10 cellular contexts compared by ENCODE assay signal in the genomic region with DNA sequence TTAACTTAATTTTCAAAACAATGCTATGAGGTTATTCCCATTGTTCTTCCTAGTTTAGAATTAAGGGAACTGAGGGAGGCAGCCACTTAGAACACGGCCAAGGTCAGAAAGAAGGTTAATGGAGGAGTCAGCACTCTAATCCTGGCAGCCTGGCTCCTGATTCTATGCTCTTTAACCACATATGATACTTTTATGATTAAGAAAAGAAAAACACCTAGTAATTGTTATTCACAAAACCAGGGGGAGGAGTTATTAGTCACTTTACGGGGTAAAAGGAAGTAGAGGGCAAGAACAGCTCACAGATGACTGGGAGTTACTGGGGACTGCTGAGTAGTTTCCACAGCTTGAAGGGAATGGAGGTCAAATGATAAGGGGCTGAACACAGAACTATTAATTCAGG. TPM values are rescaled to one million over a fixed set of nuclear protein-coding genes. Genes with fewer than 3 reads are reported as not detected.
DNase-seq lines count a peak whose midpoint lies in the region; ATAC-seq, FAIRE-seq and TF ChIP-seq lines count a peak whose summit lies in the region.
"Had no signal": no experiment of that assay in that cellular context is flagged by ENCODE, and none has a peak within 500 bp of the region (broad histone marks: within the 10 kb centered on the region; RNA-seq: fewer than 3 reads in every experiment).

No MANE protein-coding gene starts in this region.

- no peak overlapping the region for H3K27ac ChIP-seq in colonic mucosa

- ATAC-seq in HG03457 (IDR thresholded peaks at IDR 0.05; ENCODE audit: unreplicated experiment) (peak; percentile 63), T-cell (replicated peaks in 1 of 4) (no peak)
- peak; percentile 93 to 97 for ATAC-seq in stimulated activated naive B cell treated with anti-CD40 and anti-IgM and Interleukin-4, amounts not matched to agents 10 μg/mL and 1 μg/mL and 100 μg/mL, for 72 hours (replicated peaks)

- no peaks in the 10 kb centered on the region for H3K4me1 ChIP-seq in colonic mucosa

- no peak overlapping the region for H3K27ac Mint-ChIP-seq in stimulated activated naive B cell treated with anti-CD40 and anti-IgM and Interleukin-4, amounts not matched to agents 10 μg/mL and 1 μg/mL and 100 μg/mL, for 72 hours
- H3K27ac Mint-ChIP-seq in T-cell, result no peak overlapping the region
- H3K27ac Mint-ChIP-seq: nephron had no signal

- POLR2A ChIA-PET in T-cell (lab: Charles Lee), result no interaction called here

- H3K36me3 Mint-ChIP-seq in stimulated activated naive B cell treated with anti-CD40 and anti-IgM and Interleukin-4, amounts not matched to agents 10 μg/mL and 1 μg/mL and 100 μg/mL, for 72 hours, result no peaks in the 10 kb centered on the region
- no peaks in the 10 kb centered on the region for H3K36me3 Mint-ChIP-seq in T-cell

- no peaks in the 10 kb centered on the region for H3K27me3 Mint-ChIP-seq in stimulated activated naive B cell treated with anti-CD40 and anti-IgM and Interleukin-4, amounts not matched to agents 10 μg/mL and 1 μg/mL and 100 μg/mL, for 72 hours
- H3K27me3 Mint-ChIP-seq in T-cell, result peaks cover 3 to 4% of the 10 kb centered on the region in 2 donors

- H3K9me3 Mint-ChIP-seq in stimulated activated naive B cell treated with anti-CD40 and anti-IgM and Interleukin-4, amounts not matched to agents 10 μg/mL and 1 μg/mL and 100 μg/mL, for 72 hours, result no peaks in the 10 kb centered on the region
- H3K9me3 Mint-ChIP-seq in T-cell, result no peaks in the 10 kb centered on the region
- H3K9me3 Mint-ChIP-seq: nephron had no signal

- peaks cover 0 to 4% of the 10 kb centered on the region in 2 donors for H3K4me1 Mint-ChIP-seq in stimulated activated naive B cell treated with anti-CD40 and anti-IgM and Interleukin-4, amounts not matched to agents 10 μg/mL and 1 μg/mL and 100 μg/mL, for 72 hours
- no peaks in the 10 kb centered on the region for H3K4me1 Mint-ChIP-seq in T-cell

- H3K4me3 Mint-ChIP-seq in stimulated activated naive B cell treated with anti-CD40 and anti-IgM and Interleukin-4, amounts not matched to agents 10 μg/mL and 1 μg/mL and 100 μg/mL, for 72 hours, result no peak overlapping the region
- no peak overlapping the region for H3K4me3 Mint-ChIP-seq in T-cell
- H3K4me3 Mint-ChIP-seq: nephron had no signal

- TF ChIP-seq CTCF in bronchial epithelial cell (IDR thresholded peaks at IDR 0.05; ENCODE audit: insufficient read depth, low read length, severe bottlenecking) (no peak), colonic mucosa (IDR thresholded peaks at IDR 0.05) (no peak)

- FAIRE-seq in bronchial epithelial cell (lab: Jason Lieb, UNC), result no peak
- FAIRE-seq: G401.6 had no signal

- intact Hi-C loops in colonic mucosa (cut with DNase I), result loop anchor here (5.0 kb wide), 1 partner anchor 499 kb away; no protein-coding TSS in a partner anchor

- peak in 2 of 3 donors; percentile 4 to 26 for DNase-seq in stimulated activated CD4-positive, alpha-beta T cell treated with anti-CD3 and anti-CD28 coated beads, Interleukin-12 subunit alpha, Interleukin-12 subunit beta, amount 100 ng/mL, for 48 hours (ENCODE audit: low read depth in 2 of 3, low spot score in 1 of 3)
- DNase-seq in stimulated activated CD4-positive, alpha-beta T cell treated with anti-CD3 and anti-CD28 coated beads, Interleukin-2, amount 100 ng/mL, for 48 hours, result no peak
- DNase-seq in bronchial epithelial cell (ENCODE audit: low read depth) (peak; percentile 96), germinal center (ENCODE audit: low spot score) (no peak), colonic mucosa (no peak), T-cell (no peak)
- DNase-seq in stimulated activated naive B cell treated with anti-CD40 and anti-IgM and Interleukin-4, amounts not matched to agents 10 μg/mL and 1 μg/mL and 100 μg/mL, for 72 hours, result no peak

- no peak overlapping the region for H3K9ac ChIP-seq in colonic mucosa (ENCODE audit: low read depth in 2 of 2, low read length in 2 of 2)

- no peaks in the 10 kb centered on the region for H3K9me3 ChIP-seq in colonic mucosa

- H3K4me3 ChIP-seq in bronchial epithelial cell (ENCODE audit: low read depth, low read length) (no peak overlapping the region), colonic mucosa (no peak overlapping the region)

- CTCF ChIA-PET in T-cell (lab: Charles Lee), result interaction anchor here in 1 of 2 donors (0.5 to 0.6 kb wide), 2 partner anchors 37 to 39 kb away, joined by 3 read pairs; partner anchors contain the start of gene GADD45A

- H3K36me3 ChIP-seq in bronchial epithelial cell (ENCODE audit: control insufficient read depth, insufficient read depth, low read length) (no peaks in the 10 kb centered on the region), colonic mucosa (no peaks in the 10 kb centered on the region)

- H3K27me3 ChIP-seq in bronchial epithelial cell (ENCODE audit: control insufficient read depth, insufficient read depth, low read length) (no peaks in the 10 kb centered on the region), colonic mucosa (no peaks in the 10 kb centered on the region)

RNA-seq across cellular contexts. Expression of gene GADD45A, which starts 38.6 kb away (rescaled TPM):
- total RNA-seq in bronchial epithelial cell (107 and 146 TPM in 2 replicates), colonic mucosa (10 to 100 TPM; 29.0 to 29.4 TPM), T-cell (10 to 100 TPM; 16.0 to 85.8 (median 21.9) TPM)

Comparison
In these comparisons a context has a peak if more than half of its experiments do, and no peak if none do; other contexts are left out.
1. DNase-seq: peak in stimulated activated CD4-positive, alpha-beta T cell treated with anti-CD3 and anti-CD28 coated beads, Interleukin-12 subunit alpha, Interleukin-12 subunit beta, amount 100 ng/mL, for 48 hours (2 of 3) and bronchial epithelial cell (single experiment); none in stimulated activated CD4-positive, alpha-beta T cell treated with anti-CD3 and anti-CD28 coated beads, Interleukin-2, amount 100 ng/mL, for 48 hours (0 of 2), stimulated activated naive B cell treated with anti-CD40 and anti-IgM and Interleukin-4, amounts not matched to agents 10 μg/mL and 1 μg/mL and 100 μg/mL, for 72 hours (single experiment), germinal center (single experiment), colonic mucosa (single experiment) and T-cell (0 of 34).
2. ATAC-seq: peak in HG03457 (single experiment) and stimulated activated naive B cell treated with anti-CD40 and anti-IgM and Interleukin-4, amounts not matched to agents 10 μg/mL and 1 μg/mL and 100 μg/mL, for 72 hours (2 of 2); none in T-cell (0 of 4).